28 cellular contexts compared by ENCODE assay signal in the genomic region with DNA sequence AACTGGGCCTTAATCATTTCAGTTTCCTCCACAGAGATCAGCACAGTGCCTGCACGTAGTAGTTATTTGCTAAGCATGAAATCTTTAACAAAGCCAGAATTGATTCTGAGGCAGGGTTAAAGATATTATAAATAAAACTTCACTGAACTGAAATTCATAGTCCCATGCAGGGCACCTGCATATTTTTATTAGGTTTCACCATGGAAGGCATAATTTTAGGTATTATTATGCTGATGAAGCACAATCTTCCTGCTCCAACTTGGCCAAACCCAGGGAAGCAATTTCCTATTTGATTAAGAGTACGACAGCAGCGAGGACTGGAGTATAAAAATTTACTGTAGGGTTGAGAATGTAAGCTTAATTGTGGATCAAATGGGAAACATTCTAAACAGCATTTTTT.
"Had no signal": no experiment of that assay in that cellular context is flagged by ENCODE, and none has a peak within 500 bp of the region (broad histone marks: within the 10 kb centered on the region; RNA-seq: fewer than 3 reads in every experiment).

No MANE protein-coding gene starts in this region.

- H3K9me3 Mint-ChIP-seq: immature natural killer cell; naive thymus-derived CD8-positive, alpha-beta T cell; nephron; stimulated activated memory B cell treated with anti-CD40 and anti-IgM and Interleukin-4, amounts not matched to agents 10 μg/mL and 1 μg/mL and 100 μg/mL, for 72 hours; stimulated activated naive CD8-positive, alpha-beta T cell treated with anti-CD3 and anti-CD28 coated beads, Interleukin-15, amount 100 ng/mL, for 72 hours; type B pancreatic cell had no signal

- DNase-seq: hypothalamus; immature natural killer cell; kidney; left colon; left lung; lower lobe of right lung; mammary epithelial cell; mesenchymal stem cell; naive thymus-derived CD8-positive, alpha-beta T cell; ovary; posterior cingulate gyrus; retina; right cardiac atrium; sigmoid colon; small intestine; spleen; stimulated activated CD4-positive, alpha-beta T cell treated with anti-CD3 and anti-CD28 coated beads, Interleukin-4, amount 100 ng/mL, for 4 hours; stimulated activated CD8-positive, alpha-beta memory T cell treated with anti-CD3 and anti-CD28 coated beads, Interleukin-4, amount 100 ng/mL, for 48 hours; stimulated activated naive CD4-positive, alpha-beta T cell treated with Interleukin-2 at 50 U/mL for 16 hours; stimulated activated naive CD8-positive, alpha-beta T cell treated with anti-CD3 and anti-CD28 coated beads, Interleukin-15, amount 100 ng/mL, for 72 hours; substantia nigra; uterus had no signal

- H3K27ac Mint-ChIP-seq: immature natural killer cell; naive thymus-derived CD8-positive, alpha-beta T cell; nephron; stimulated activated memory B cell treated with anti-CD40 and anti-IgM and Interleukin-4, amounts not matched to agents 10 μg/mL and 1 μg/mL and 100 μg/mL, for 72 hours; stimulated activated naive CD8-positive, alpha-beta T cell treated with anti-CD3 and anti-CD28 coated beads, Interleukin-15, amount 100 ng/mL, for 72 hours; type B pancreatic cell had no signal

- ATAC-seq: left colon; left lung; lower lobe of right lung; naive thymus-derived CD8-positive, alpha-beta T cell; right cardiac atrium; stimulated activated memory B cell treated with anti-CD40 and anti-IgM and Interleukin-4, amounts not matched to agents 10 μg/mL and 1 μg/mL and 100 μg/mL, for 72 hours; stimulated activated naive CD8-positive, alpha-beta T cell treated with anti-CD3 and anti-CD28 coated beads, Interleukin-15, amount 100 ng/mL, for 72 hours had no signal

- H3K4me1 Mint-ChIP-seq: immature natural killer cell; stimulated activated memory B cell treated with anti-CD40 and anti-IgM and Interleukin-4, amounts not matched to agents 10 μg/mL and 1 μg/mL and 100 μg/mL, for 72 hours; stimulated activated naive CD8-positive, alpha-beta T cell treated with anti-CD3 and anti-CD28 coated beads, Interleukin-15, amount 100 ng/mL, for 72 hours had no signal

- H3K4me3 ChIP-seq: left lung, lower lobe of right lung, ovary, prostate gland, sigmoid colon, spleen, tibial nerve, uterus had no signal

- H3K27me3 ChIP-seq: left lung, ovary, sigmoid colon, spleen, tibial nerve, uterus had no signal

- H3K4me1 ChIP-seq: left lung, lower lobe of right lung, prostate gland, sigmoid colon, spleen, tibial nerve, uterus had no signal

- H3K9me3 ChIP-seq: left lung, lower lobe of right lung, ovary, prostate gland, sigmoid colon, spleen, tibial nerve, uterus had no signal

- H3K36me3 Mint-ChIP-seq: immature natural killer cell; naive thymus-derived CD8-positive, alpha-beta T cell; stimulated activated memory B cell treated with anti-CD40 and anti-IgM and Interleukin-4, amounts not matched to agents 10 μg/mL and 1 μg/mL and 100 μg/mL, for 72 hours; type B pancreatic cell had no signal

- H3K27me3 Mint-ChIP-seq: naive thymus-derived CD8-positive, alpha-beta T cell; stimulated activated memory B cell treated with anti-CD40 and anti-IgM and Interleukin-4, amounts not matched to agents 10 μg/mL and 1 μg/mL and 100 μg/mL, for 72 hours; stimulated activated naive CD8-positive, alpha-beta T cell treated with anti-CD3 and anti-CD28 coated beads, Interleukin-15, amount 100 ng/mL, for 72 hours; type B pancreatic cell had no signal

- H3K36me3 ChIP-seq: left lung, lower lobe of right lung, ovary, prostate gland, sigmoid colon, spleen, tibial nerve, uterus had no signal

- H3K27ac ChIP-seq: left lung, lower lobe of right lung, ovary, prostate gland, sigmoid colon, spleen, tibial nerve, uterus had no signal

- H3K4me3 Mint-ChIP-seq: immature natural killer cell; naive thymus-derived CD8-positive, alpha-beta T cell; nephron; stimulated activated memory B cell treated with anti-CD40 and anti-IgM and Interleukin-4, amounts not matched to agents 10 μg/mL and 1 μg/mL and 100 μg/mL, for 72 hours; stimulated activated naive CD8-positive, alpha-beta T cell treated with anti-CD3 and anti-CD28 coated beads, Interleukin-15, amount 100 ng/mL, for 72 hours; type B pancreatic cell had no signal

- FAIRE-seq: islet of Langerhans, kidney, small intestine had no signal
